Comparison of ENCODE assay signal across 7 cellular contexts in the genomic region with DNA sequence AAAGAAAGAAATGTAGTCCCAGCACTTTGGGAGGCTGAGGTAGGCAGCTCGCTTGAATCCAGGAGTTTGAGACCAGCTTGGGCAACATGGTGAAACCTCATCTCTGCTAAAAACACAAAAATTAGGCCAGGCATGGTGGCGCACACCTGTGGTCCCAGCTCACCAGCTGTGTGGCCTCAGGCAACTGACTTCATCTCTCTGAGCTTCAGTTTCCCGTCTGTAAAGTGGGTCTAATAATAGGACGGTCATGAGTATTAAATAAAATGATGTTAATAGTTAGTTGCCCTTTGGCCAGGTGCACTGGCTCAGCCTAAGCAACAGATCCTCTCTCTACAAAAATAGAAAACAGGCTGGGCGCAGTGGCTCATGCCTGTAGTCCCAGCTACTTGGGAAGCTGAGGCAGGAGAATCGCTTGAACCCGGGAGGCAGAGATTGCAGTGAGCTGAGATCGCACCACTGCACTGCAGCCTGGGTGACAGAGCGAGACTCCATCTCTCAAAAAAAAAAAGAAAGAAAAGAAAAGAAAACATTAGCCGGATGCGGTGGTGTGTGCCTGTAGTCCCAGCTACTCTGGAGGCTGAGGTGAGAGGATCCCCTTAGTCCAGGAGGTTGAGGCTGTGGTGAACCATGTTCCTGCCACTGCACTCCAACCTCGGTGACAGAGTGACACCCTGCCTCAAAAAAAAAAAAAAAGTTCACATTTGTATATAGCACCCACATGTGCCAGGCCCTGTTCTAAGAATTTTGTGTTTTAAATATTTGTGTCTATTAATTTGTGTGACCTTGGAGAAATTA. TPM values are rescaled to one million over a fixed set of nuclear protein-coding genes. Genes with fewer than 3 reads are reported as not detected.
A peak's percentile ranks its signal among the peaks of the same experiment; 100 is the strongest.
DNase-seq lines count a peak whose midpoint lies in the region; ATAC-seq and TF ChIP-seq lines count a peak whose summit lies in the region.
"Not testable (repeated sequence)": the region's sequence is repeated elsewhere in the genome, so short reads cannot be mapped to it uniquely, and the experiment has no call there.
"Had no signal": no experiment of that assay in that cellular context is flagged by ENCODE, and none has a peak within 500 bp of the region (broad histone marks: within the 10 kb centered on the region; RNA-seq: fewer than 3 reads in every experiment).

No MANE protein-coding gene starts in this region.

- not testable (repeated sequence) for TF ChIP-seq CTCF in GM12865 (IDR thresholded peaks at IDR 0.05; ENCODE audit: insufficient read depth, low read depth, low read length, missing control alignments)

- peak overlapping the region; percentile 69 to 75 for H3K27ac Mint-ChIP-seq in T-cell
- H3K27ac Mint-ChIP-seq in activated T-helper 1 cell treated with anti-CD3 and anti-CD28 coated beads, Interleukin-12 subunit alpha, Interleukin-12 subunit beta, Interleukin-2, Interleukin-4 antibody, amounts not matched to agents 30 ng/mL and 10 ng/mL and 1 ng/mL, durations not matched to agents 14 hours and 24 hours and 36 hours, result peak overlapping the region; percentile 61
- H3K27ac Mint-ChIP-seq in effector memory CD8-positive, alpha-beta T cell, result peak overlapping the region; percentile 99
- peak overlapping the region; percentile 78 to 87 for H3K27ac Mint-ChIP-seq in natural killer cell treated with Interleukin-12 subunit alpha and Interleukin-12 subunit beta and Interleukin-15 and Interleukin-18, amount 100 ng/mL, for 72 hours

- intact Hi-C loops in activated T-helper 1 cell treated with anti-CD3 and anti-CD28 coated beads, Interleukin-12 subunit alpha, Interleukin-12 subunit beta, Interleukin-2, Interleukin-4 antibody, amounts not matched to agents 30 ng/mL and 10 ng/mL and 1 ng/mL, durations not matched to agents 14 hours and 24 hours and 36 hours (cut with micrococcal nuclease), result not testable (repeated sequence)

- not testable (repeated sequence) for H3K9me3 Mint-ChIP-seq in T-cell; activated T-helper 1 cell treated with anti-CD3 and anti-CD28 coated beads, Interleukin-12 subunit alpha, Interleukin-12 subunit beta, Interleukin-2, Interleukin-4 antibody, amounts not matched to agents 30 ng/mL and 10 ng/mL and 1 ng/mL, durations not matched to agents 14 hours and 24 hours and 36 hours; effector memory CD8-positive, alpha-beta T cell; natural killer cell treated with Interleukin-12 subunit alpha and Interleukin-12 subunit beta and Interleukin-15 and Interleukin-18, amount 100 ng/mL, for 72 hours

- not testable (repeated sequence) for H3K4me3 ChIP-seq in GM12865 (ENCODE audit: low read depth, low read length)

- peak overlapping the region in 2 of 3 donors; percentile 75 to 83 for H3K4me3 Mint-ChIP-seq in T-cell
- peak overlapping the region; percentile 68 for H3K4me3 Mint-ChIP-seq in activated T-helper 1 cell treated with anti-CD3 and anti-CD28 coated beads, Interleukin-12 subunit alpha, Interleukin-12 subunit beta, Interleukin-2, Interleukin-4 antibody, amounts not matched to agents 30 ng/mL and 10 ng/mL and 1 ng/mL, durations not matched to agents 14 hours and 24 hours and 36 hours
- not testable (repeated sequence) for H3K4me3 Mint-ChIP-seq in effector memory CD8-positive, alpha-beta T cell
- peak overlapping the region; percentile 53 for H3K4me3 Mint-ChIP-seq in natural killer cell treated with Interleukin-12 subunit alpha and Interleukin-12 subunit beta and Interleukin-15 and Interleukin-18, amount 100 ng/mL, for 72 hours

- H3K36me3 Mint-ChIP-seq in T-cell; activated T-helper 1 cell treated with anti-CD3 and anti-CD28 coated beads, Interleukin-12 subunit alpha, Interleukin-12 subunit beta, Interleukin-2, Interleukin-4 antibody, amounts not matched to agents 30 ng/mL and 10 ng/mL and 1 ng/mL, durations not matched to agents 14 hours and 24 hours and 36 hours (ENCODE audit: low read depth); natural killer cell treated with Interleukin-12 subunit alpha and Interleukin-12 subunit beta and Interleukin-15 and Interleukin-18, amount 100 ng/mL, for 72 hours: not testable (repeated sequence)
- H3K36me3 Mint-ChIP-seq in effector memory CD8-positive, alpha-beta T cell (ENCODE audit: insufficient read depth), result peaks cover 37% of the 10 kb centered on the region

- DNase-seq in GM12865 (ENCODE audit: low read depth), result peak; percentile 31
- not testable (repeated sequence) for DNase-seq in T-cell; activated T-helper 1 cell treated with anti-CD3 and anti-CD28 coated beads, Interleukin-12 subunit alpha, Interleukin-12 subunit beta, Interleukin-2, Interleukin-4 antibody, amounts not matched to agents 30 ng/mL and 10 ng/mL and 1 ng/mL, durations not matched to agents 14 hours and 24 hours and 36 hours (ENCODE audit: low spot score); effector memory CD8-positive, alpha-beta T cell
- DNase-seq in natural killer cell treated with Interleukin-12 subunit alpha and Interleukin-12 subunit beta and Interleukin-15 and Interleukin-18, amount 100 ng/mL, for 72 hours (ENCODE audit: low spot score), result peak; percentile 42

- H3K27me3 Mint-ChIP-seq in T-cell; activated T-helper 1 cell treated with anti-CD3 and anti-CD28 coated beads, Interleukin-12 subunit alpha, Interleukin-12 subunit beta, Interleukin-2, Interleukin-4 antibody, amounts not matched to agents 30 ng/mL and 10 ng/mL and 1 ng/mL, durations not matched to agents 14 hours and 24 hours and 36 hours (ENCODE audit: insufficient read depth); effector memory CD8-positive, alpha-beta T cell; natural killer cell treated with Interleukin-12 subunit alpha and Interleukin-12 subunit beta and Interleukin-15 and Interleukin-18, amount 100 ng/mL, for 72 hours: not testable (repeated sequence)

- not testable (repeated sequence) for ATAC-seq in T-cell (replicated peaks in 1 of 4); effector memory CD8-positive, alpha-beta T cell (replicated peaks); natural killer cell treated with Interleukin-12 subunit alpha and Interleukin-12 subunit beta and Interleukin-15 and Interleukin-18, amount 100 ng/mL, for 72 hours

- peaks cover 11 to 17% (median 14%) of the 10 kb centered on the region in 3 donors for H3K4me1 Mint-ChIP-seq in T-cell
- not testable (repeated sequence) for H3K4me1 Mint-ChIP-seq in activated T-helper 1 cell treated with anti-CD3 and anti-CD28 coated beads, Interleukin-12 subunit alpha, Interleukin-12 subunit beta, Interleukin-2, Interleukin-4 antibody, amounts not matched to agents 30 ng/mL and 10 ng/mL and 1 ng/mL, durations not matched to agents 14 hours and 24 hours and 36 hours (ENCODE audit: low read depth)
- peaks cover 6 to 13% of the 10 kb centered on the region in 2 donors for H3K4me1 Mint-ChIP-seq in effector memory CD8-positive, alpha-beta T cell (ENCODE audit: low read depth in 2 of 2)
- H3K4me1 Mint-ChIP-seq in natural killer cell treated with Interleukin-12 subunit alpha and Interleukin-12 subunit beta and Interleukin-15 and Interleukin-18, amount 100 ng/mL, for 72 hours (ENCODE audit: low read depth in 2 of 2), result peaks cover 15% of the 10 kb centered on the region in 2 donors

- POLR2A ChIA-PET in T-cell (lab: Charles Lee), result interaction anchor here (0.5 to 0.7 kb wide), 2 partner anchors 13 to 195 kb away, joined by 4 to 6 read pairs; no protein-coding TSS in a partner anchor

- CTCF ChIA-PET in T-cell (lab: Charles Lee), result not testable (repeated sequence)

RNA-seq across cellular contexts. Expression of a gene that starts 1.9 kb away (rescaled TPM):
- 10 to 100 TPM; 29.4 to 65.5 (median 40.4) TPM for total RNA-seq in T-cell
- 73.3 and 77.5 TPM in 2 replicates for total RNA-seq in activated T-helper 1 cell treated with anti-CD3 and anti-CD28 coated beads, Interleukin-12 subunit alpha, Interleukin-12 subunit beta, Interleukin-2, Interleukin-4 antibody, amounts not matched to agents 30 ng/mL and 10 ng/mL and 1 ng/mL, durations not matched to agents 14 hours and 24 hours and 36 hours
- total RNA-seq in natural killer cell treated with Interleukin-12 subunit alpha and Interleukin-12 subunit beta and Interleukin-15 and Interleukin-18, amount 100 ng/mL, for 72 hours, result 10 to 100 TPM; 47.0 to 81.6 TPM

RNA-seq across cellular contexts. Expression of a gene that starts 39.5 kb away (rescaled TPM):
- 100 to 1,000 TPM; 141 to 153 (median 149) TPM for total RNA-seq in T-cell
- total RNA-seq in activated T-helper 1 cell treated with anti-CD3 and anti-CD28 coated beads, Interleukin-12 subunit alpha, Interleukin-12 subunit beta, Interleukin-2, Interleukin-4 antibody, amounts not matched to agents 30 ng/mL and 10 ng/mL and 1 ng/mL, durations not matched to agents 14 hours and 24 hours and 36 hours, result 106 and 116 TPM in 2 replicates
- total RNA-seq in natural killer cell treated with Interleukin-12 subunit alpha and Interleukin-12 subunit beta and Interleukin-15 and Interleukin-18, amount 100 ng/mL, for 72 hours, result 100 to 1,000 TPM in 1 of 2 donors, 10 to 100 TPM in 1; 84.1 to 147 TPM

RNA-seq across cellular contexts. Expression of a gene that starts 44.1 kb away (rescaled TPM):
- total RNA-seq in T-cell, result 100 to 1,000 TPM in 1 of 5 donors, 10 to 100 TPM in 4; 64.0 to 103 (median 87.6) TPM
- total RNA-seq in activated T-helper 1 cell treated with anti-CD3 and anti-CD28 coated beads, Interleukin-12 subunit alpha, Interleukin-12 subunit beta, Interleukin-2, Interleukin-4 antibody, amounts not matched to agents 30 ng/mL and 10 ng/mL and 1 ng/mL, durations not matched to agents 14 hours and 24 hours and 36 hours, result 86.1 and 93.1 TPM in 2 replicates
- total RNA-seq in natural killer cell treated with Interleukin-12 subunit alpha and Interleukin-12 subunit beta and Interleukin-15 and Interleukin-18, amount 100 ng/mL, for 72 hours, result 100 to 1,000 TPM in 1 of 2 donors, 10 to 100 TPM in 1; 90.9 to 116 TPM

RNA-seq across cellular contexts. Expression of a gene that starts 53.5 kb away (rescaled TPM):
- under 1 TPM in 2 of 5 donors, not detected in 3; 0.66 to 0.96 TPM for total RNA-seq in T-cell
- total RNA-seq in activated T-helper 1 cell treated with anti-CD3 and anti-CD28 coated beads, Interleukin-12 subunit alpha, Interleukin-12 subunit beta, Interleukin-2, Interleukin-4 antibody, amounts not matched to agents 30 ng/mL and 10 ng/mL and 1 ng/mL, durations not matched to agents 14 hours and 24 hours and 36 hours, result not detected in 2 replicates
- total RNA-seq in natural killer cell treated with Interleukin-12 subunit alpha and Interleukin-12 subunit beta and Interleukin-15 and Interleukin-18, amount 100 ng/mL, for 72 hours, result 1 to 10 TPM in 1 of 2 donors, not detected in 1; 4.6 TPM
- total RNA-seq: H1, HT-29 had no signal

RNA-seq across cellular contexts. Expression of a gene that starts 57.3 kb away (rescaled TPM):
- not detected for total RNA-seq in T-cell
- total RNA-seq in activated T-helper 1 cell treated with anti-CD3 and anti-CD28 coated beads, Interleukin-12 subunit alpha, Interleukin-12 subunit beta, Interleukin-2, Interleukin-4 antibody, amounts not matched to agents 30 ng/mL and 10 ng/mL and 1 ng/mL, durations not matched to agents 14 hours and 24 hours and 36 hours, result not detected in 2 replicates
- total RNA-seq in natural killer cell treated with Interleukin-12 subunit alpha and Interleukin-12 subunit beta and Interleukin-15 and Interleukin-18, amount 100 ng/mL, for 72 hours, result not detected
- total RNA-seq: H1, HT-29 had no signal
